Comparison of ENCODE assay signal across 28 cellular contexts in the genomic region with DNA sequence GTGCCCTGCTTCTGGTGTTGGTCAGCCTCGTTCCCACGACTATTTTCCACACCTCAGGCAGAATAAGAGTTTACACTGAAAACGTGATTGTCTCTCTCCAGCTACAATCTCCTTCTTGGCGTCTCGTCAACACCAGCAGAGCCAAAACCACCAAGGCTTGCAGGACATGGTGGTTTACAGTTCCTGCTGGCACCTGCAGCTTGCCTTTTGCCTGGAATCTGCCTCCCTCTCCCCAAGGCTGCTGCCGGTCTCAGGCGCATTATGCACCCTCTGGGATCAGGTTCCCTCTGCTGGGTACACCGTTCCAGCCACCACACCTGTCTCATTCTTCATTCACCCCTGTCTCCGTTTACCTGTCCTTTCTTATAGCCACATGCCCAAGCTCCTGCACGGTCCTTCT.
"Had no signal": no experiment of that assay in that cellular context is flagged by ENCODE, and none has a peak within 500 bp of the region (broad histone marks: within the 10 kb centered on the region; RNA-seq: fewer than 3 reads in every experiment).

No MANE protein-coding gene starts in this region.

- H3K27me3 Mint-ChIP-seq: activated B cell treated with CpG ODN at 0.5 μM for 24 hours; activated naive CD4-positive, alpha-beta T cell treated with anti-CD3 and anti-CD28 coated beads, Interleukin-2, amount 50 U/mL, for 24 hours; activated T-helper 17 cell treated with anti-CD3 and anti-CD28 coated beads, Interleukin-2, amount 50 U/mL, for 72 hours had no signal

- H3K27ac Mint-ChIP-seq: activated B cell treated with CpG ODN at 0.5 μM for 24 hours; activated CD8-positive, alpha-beta T cell treated with anti-CD3 and anti-CD28 coated beads for 36 hours; activated naive CD4-positive, alpha-beta T cell treated with anti-CD3 and anti-CD28 coated beads for 36 hours; activated naive CD4-positive, alpha-beta T cell treated with anti-CD3 and anti-CD28 coated beads, Interleukin-2, amount 50 U/mL, for 24 hours; activated naive CD8-positive, alpha-beta T cell treated with anti-CD3 and anti-CD28 coated beads for 36 hours; activated naive CD8-positive, alpha-beta T cell treated with anti-CD3 and anti-CD28 coated beads, Interleukin-2, amount 50 U/mL, for 24 hours; activated T-helper 17 cell treated with anti-CD3 and anti-CD28 coated beads, Interleukin-2, amount 50 U/mL, for 72 hours; brain had no signal

- H3K4me1 Mint-ChIP-seq: activated B cell treated with CpG ODN at 0.5 μM for 24 hours; activated naive CD4-positive, alpha-beta T cell treated with anti-CD3 and anti-CD28 coated beads, Interleukin-2, amount 50 U/mL, for 24 hours; activated naive CD8-positive, alpha-beta T cell treated with anti-CD3 and anti-CD28 coated beads for 36 hours; activated naive CD8-positive, alpha-beta T cell treated with anti-CD3 and anti-CD28 coated beads, Interleukin-2, amount 50 U/mL, for 24 hours; activated T-helper 17 cell treated with anti-CD3 and anti-CD28 coated beads, Interleukin-2, amount 50 U/mL, for 72 hours; brain had no signal

- H3K9me3 Mint-ChIP-seq: activated naive CD4-positive, alpha-beta T cell treated with anti-CD3 and anti-CD28 coated beads, Interleukin-2, amount 50 U/mL, for 24 hours had no signal

- H3K27ac ChIP-seq: adrenal gland, breast epithelium, cardiac muscle cell, colonic mucosa, WERI-Rb-1 had no signal

- H3K36me3 ChIP-seq: adrenal gland, breast epithelium, cardiac muscle cell, colonic mucosa, WERI-Rb-1 had no signal

- H3K9me3 ChIP-seq: adrenal gland, colonic mucosa had no signal

- H3K4me3 Mint-ChIP-seq: activated B cell treated with CpG ODN at 0.5 μM for 24 hours; activated CD8-positive, alpha-beta T cell treated with anti-CD3 and anti-CD28 coated beads for 36 hours; activated naive CD4-positive, alpha-beta T cell treated with anti-CD3 and anti-CD28 coated beads for 36 hours; activated naive CD4-positive, alpha-beta T cell treated with anti-CD3 and anti-CD28 coated beads, Interleukin-2, amount 50 U/mL, for 24 hours; activated naive CD8-positive, alpha-beta T cell treated with anti-CD3 and anti-CD28 coated beads for 36 hours; activated naive CD8-positive, alpha-beta T cell treated with anti-CD3 and anti-CD28 coated beads, Interleukin-2, amount 50 U/mL, for 24 hours; activated T-cell treated with anti-CD3 and anti-CD28 coated beads, Interleukin-2, amount 50 U/mL, for 4 hours; activated T-helper 17 cell treated with anti-CD3 and anti-CD28 coated beads, Interleukin-2, amount 50 U/mL, for 72 hours; brain had no signal

- H3K4me1 ChIP-seq: adrenal gland, breast epithelium, colonic mucosa had no signal

- H3K36me3 Mint-ChIP-seq: activated naive CD4-positive, alpha-beta T cell treated with anti-CD3 and anti-CD28 coated beads, Interleukin-2, amount 50 U/mL, for 24 hours; activated naive CD8-positive, alpha-beta T cell treated with anti-CD3 and anti-CD28 coated beads for 36 hours; brain had no signal

- DNase-seq: activated B cell treated with CpG ODN at 0.5 μM for 24 hours; activated CD4-positive, alpha-beta T cell treated with anti-CD3 and anti-CD28 coated beads for 48 hours; activated CD4-positive, alpha-beta T cell treated with anti-CD3 and anti-CD28 coated beads, Interleukin-2, amount 50 U/mL, for 1 hour; activated CD4-positive, alpha-beta T cell treated with anti-CD3 and anti-CD28 coated beads, Interleukin-2, amount 50 U/mL, for 48 hours; activated CD8-positive, alpha-beta memory T cell treated with anti-CD3 and anti-CD28 coated beads for 24 hours; activated CD8-positive, alpha-beta T cell treated with anti-CD3 and anti-CD28 coated beads for 36 hours; activated effector memory CD4-positive, alpha-beta T cell treated with Interleukin-2 at 50 U/mL for 16 hours; activated gamma-delta T cell treated with Interleukin-2 at 50 U/mL for 16 hours; activated naive CD4-positive, alpha-beta T cell treated with anti-CD3 and anti-CD28 coated beads for 36 hours; activated naive CD8-positive, alpha-beta T cell treated with anti-CD3 and anti-CD28 coated beads for 36 hours; activated naive CD8-positive, alpha-beta T cell treated with anti-CD3 and anti-CD28 coated beads, Interleukin-2, amount 50 U/mL, for 24 hours; activated T-cell treated with anti-CD3 and anti-CD28 coated beads, Interleukin-2, amount 50 U/mL, for 4 hours; adrenal gland; amygdala; aorta; central memory CD4-positive, alpha-beta T cell; cerebellar nuclear complex; colonic mucosa; effector CD8-positive, alpha-beta T cell; foreskin fibroblast; head of caudate nucleus; T-helper 2 cell; WERI-Rb-1 had no signal

- H3K4me3 ChIP-seq: adrenal gland, breast epithelium, cardiac muscle cell, colonic mucosa had no signal

- H3K27me3 ChIP-seq: adrenal gland, breast epithelium, cardiac muscle cell, colonic mucosa had no signal
